In the genomic region with DNA sequence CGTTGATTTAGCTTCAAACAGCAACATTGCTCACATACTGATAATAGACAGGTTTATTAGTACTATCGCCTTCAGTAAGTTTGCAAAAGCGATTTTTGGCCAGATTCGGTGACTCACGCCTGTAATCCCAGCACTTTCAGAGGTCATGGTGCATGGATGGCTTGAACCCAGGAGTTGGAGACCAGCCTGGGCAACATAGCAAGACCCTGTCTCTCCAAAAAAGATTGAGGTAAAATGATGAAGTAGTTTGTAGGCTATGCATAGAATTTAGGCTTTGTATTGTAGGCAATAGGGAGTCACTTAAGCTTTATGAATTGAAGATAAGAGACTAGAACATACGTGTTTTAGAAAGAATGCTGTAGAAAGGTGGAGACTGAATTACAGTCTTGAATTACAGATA, we compare ENCODE assay signal across 3 cellular contexts.
TF ChIP-seq lines count a peak whose summit lies in the region.

No MANE protein-coding gene starts in this region.

TF ChIP-seq in SK-N-SH, 30 proteins besides CTCF, POLR2A, EP300 and RAD21 (continued from another document):
- TF ChIP-seq MXI1 (IDR thresholded peaks at IDR 0.05; ENCODE audit: low read depth, low read length): no peak
- no peak for TF ChIP-seq FOXM1 (IDR thresholded peaks at IDR 0.05; ENCODE audit: low read depth)
- no peak for TF ChIP-seq TAF1 (IDR thresholded peaks at IDR 0.05; ENCODE audit: borderline replicate concordance, low read depth, low read length)
- TF ChIP-seq CHD2 (IDR thresholded peaks at IDR 0.05; ENCODE audit: low read length, partially characterized antibody): no peak

TF ChIP-seq in SK-N-SH treated with all-trans-retinoic acid at 6 μM for 48 hours, 23 proteins besides CTCF, POLR2A, EP300 and RAD21 (continued from another document):
- TF ChIP-seq ZFP3 (CRISPR knock-in tag; IDR thresholded peaks at IDR 0.05) (no peak), BACH2 (CRISPR knock-in tag; IDR thresholded peaks at IDR 0.05; ENCODE audit: borderline replicate concordance) (no peak), ISL1 (CRISPR knock-in tag; IDR thresholded peaks at IDR 0.05) (no peak), TCF4 (CRISPR knock-in tag; IDR thresholded peaks at IDR 0.05; ENCODE audit: borderline replicate concordance) (no peak), ZC3H10 (CRISPR knock-in tag; IDR thresholded peaks at IDR 0.05) (no peak), ZNF8 (CRISPR knock-in tag; IDR thresholded peaks at IDR 0.05) (no peak), CSDC2 (CRISPR knock-in tag; IDR thresholded peaks at IDR 0.05) (no peak), GLIS3 (CRISPR knock-in tag; IDR thresholded peaks at IDR 0.05) (no peak), ARNTL (CRISPR knock-in tag; IDR thresholded peaks at IDR 0.05; ENCODE audit: borderline replicate concordance, low read depth) (no peak), PPARA (CRISPR knock-in tag; IDR thresholded peaks at IDR 0.05; ENCODE audit: borderline replicate concordance) (no peak), ZNF70 (CRISPR knock-in tag; IDR thresholded peaks at IDR 0.05) (no peak)
- TF ChIP-seq, protein P1, sequence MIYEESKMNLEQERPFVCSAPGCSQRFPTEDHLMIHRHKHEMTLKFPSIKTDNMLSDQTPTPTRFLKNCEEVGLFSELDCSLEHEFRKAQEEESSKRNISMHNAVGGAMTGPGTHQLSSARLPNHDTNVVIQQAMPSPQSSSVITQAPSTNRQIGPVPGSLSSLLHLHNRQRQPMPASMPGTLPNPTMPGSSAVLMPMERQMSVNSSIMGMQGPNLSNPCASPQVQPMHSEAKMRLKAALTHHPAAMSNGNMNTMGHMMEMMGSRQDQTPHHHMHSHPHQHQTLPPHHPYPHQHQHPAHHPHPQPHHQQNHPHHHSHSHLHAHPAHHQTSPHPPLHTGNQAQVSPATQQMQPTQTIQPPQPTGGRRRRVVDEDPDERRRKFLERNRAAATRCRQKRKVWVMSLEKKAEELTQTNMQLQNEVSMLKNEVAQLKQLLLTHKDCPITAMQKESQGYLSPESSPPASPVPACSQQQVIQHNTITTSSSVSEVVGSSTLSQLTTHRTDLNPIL (CRISPR knock-in tag; IDR thresholded peaks at IDR 0.05; ENCODE audit: low read depth): no peak
- TF ChIP-seq, protein P2, sequence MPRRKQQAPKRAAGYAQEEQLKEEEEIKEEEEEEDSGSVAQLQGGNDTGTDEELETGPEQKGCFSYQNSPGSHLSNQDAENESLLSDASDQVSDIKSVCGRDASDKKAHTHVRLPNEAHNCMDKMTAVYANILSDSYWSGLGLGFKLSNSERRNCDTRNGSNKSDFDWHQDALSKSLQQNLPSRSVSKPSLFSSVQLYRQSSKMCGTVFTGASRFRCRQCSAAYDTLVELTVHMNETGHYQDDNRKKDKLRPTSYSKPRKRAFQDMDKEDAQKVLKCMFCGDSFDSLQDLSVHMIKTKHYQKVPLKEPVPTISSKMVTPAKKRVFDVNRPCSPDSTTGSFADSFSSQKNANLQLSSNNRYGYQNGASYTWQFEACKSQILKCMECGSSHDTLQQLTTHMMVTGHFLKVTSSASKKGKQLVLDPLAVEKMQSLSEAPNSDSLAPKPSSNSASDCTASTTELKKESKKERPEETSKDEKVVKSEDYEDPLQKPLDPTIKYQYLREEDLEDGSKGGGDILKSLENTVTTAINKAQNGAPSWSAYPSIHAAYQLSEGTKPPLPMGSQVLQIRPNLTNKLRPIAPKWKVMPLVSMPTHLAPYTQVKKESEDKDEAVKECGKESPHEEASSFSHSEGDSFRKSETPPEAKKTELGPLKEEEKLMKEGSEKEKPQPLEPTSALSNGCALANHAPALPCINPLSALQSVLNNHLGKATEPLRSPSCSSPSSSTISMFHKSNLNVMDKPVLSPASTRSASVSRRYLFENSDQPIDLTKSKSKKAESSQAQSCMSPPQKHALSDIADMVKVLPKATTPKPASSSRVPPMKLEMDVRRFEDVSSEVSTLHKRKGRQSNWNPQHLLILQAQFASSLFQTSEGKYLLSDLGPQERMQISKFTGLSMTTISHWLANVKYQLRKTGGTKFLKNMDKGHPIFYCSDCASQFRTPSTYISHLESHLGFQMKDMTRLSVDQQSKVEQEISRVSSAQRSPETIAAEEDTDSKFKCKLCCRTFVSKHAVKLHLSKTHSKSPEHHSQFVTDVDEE (CRISPR knock-in tag; IDR thresholded peaks at IDR 0.05): no peak
- TF ChIP-seq, protein P3, sequence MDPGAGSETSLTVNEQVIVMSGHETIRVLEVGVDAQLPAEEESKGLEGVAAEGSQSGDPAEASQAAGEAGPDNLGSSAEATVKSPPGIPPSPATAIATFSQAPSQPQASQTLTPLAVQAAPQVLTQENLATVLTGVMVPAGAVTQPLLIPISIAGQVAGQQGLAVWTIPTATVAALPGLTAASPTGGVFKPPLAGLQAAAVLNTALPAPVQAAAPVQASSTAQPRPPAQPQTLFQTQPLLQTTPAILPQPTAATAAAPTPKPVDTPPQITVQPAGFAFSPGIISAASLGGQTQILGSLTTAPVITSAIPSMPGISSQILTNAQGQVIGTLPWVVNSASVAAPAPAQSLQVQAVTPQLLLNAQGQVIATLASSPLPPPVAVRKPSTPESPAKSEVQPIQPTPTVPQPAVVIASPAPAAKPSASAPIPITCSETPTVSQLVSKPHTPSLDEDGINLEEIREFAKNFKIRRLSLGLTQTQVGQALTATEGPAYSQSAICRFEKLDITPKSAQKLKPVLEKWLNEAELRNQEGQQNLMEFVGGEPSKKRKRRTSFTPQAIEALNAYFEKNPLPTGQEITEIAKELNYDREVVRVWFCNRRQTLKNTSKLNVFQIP (CRISPR knock-in tag; IDR thresholded peaks at IDR 0.05; ENCODE audit: borderline replicate concordance, low read depth): no peak

TF ChIP-seq in IMR-90, 13 proteins besides CTCF, POLR2A, EP300 and RAD21:
- TF ChIP-seq, protein P4, sequence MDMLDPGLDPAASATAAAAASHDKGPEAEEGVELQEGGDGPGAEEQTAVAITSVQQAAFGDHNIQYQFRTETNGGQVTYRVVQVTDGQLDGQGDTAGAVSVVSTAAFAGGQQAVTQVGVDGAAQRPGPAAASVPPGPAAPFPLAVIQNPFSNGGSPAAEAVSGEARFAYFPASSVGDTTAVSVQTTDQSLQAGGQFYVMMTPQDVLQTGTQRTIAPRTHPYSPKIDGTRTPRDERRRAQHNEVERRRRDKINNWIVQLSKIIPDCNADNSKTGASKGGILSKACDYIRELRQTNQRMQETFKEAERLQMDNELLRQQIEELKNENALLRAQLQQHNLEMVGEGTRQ (IDR thresholded peaks at IDR 0.05; ENCODE audit: low read depth, low read length): no peak
- TF ChIP-seq RCOR1 (IDR thresholded peaks at IDR 0.05; ENCODE audit: insufficient replicate concordance, low read length) (no peak), RFX5 (IDR thresholded peaks at IDR 0.05; ENCODE audit: low read depth, low read length) (no peak), CHD1 (IDR thresholded peaks at IDR 0.05; ENCODE audit: low read depth, low read length) (no peak), MAFK (IDR thresholded peaks at IDR 0.05; ENCODE audit: low read depth, low read length) (no peak), MAZ (IDR thresholded peaks at IDR 0.05; ENCODE audit: borderline replicate concordance, low read depth, low read length) (no peak), FOS (IDR thresholded peaks at IDR 0.05; ENCODE audit: low read depth, low read length) (no peak), MXI1 (IDR thresholded peaks at IDR 0.05; ENCODE audit: borderline replicate concordance, low read depth, low read length) (no peak), SMC3 (IDR thresholded peaks at IDR 0.05; ENCODE audit: low read depth, low read length) (no peak)
- TF ChIP-seq, protein P5, sequence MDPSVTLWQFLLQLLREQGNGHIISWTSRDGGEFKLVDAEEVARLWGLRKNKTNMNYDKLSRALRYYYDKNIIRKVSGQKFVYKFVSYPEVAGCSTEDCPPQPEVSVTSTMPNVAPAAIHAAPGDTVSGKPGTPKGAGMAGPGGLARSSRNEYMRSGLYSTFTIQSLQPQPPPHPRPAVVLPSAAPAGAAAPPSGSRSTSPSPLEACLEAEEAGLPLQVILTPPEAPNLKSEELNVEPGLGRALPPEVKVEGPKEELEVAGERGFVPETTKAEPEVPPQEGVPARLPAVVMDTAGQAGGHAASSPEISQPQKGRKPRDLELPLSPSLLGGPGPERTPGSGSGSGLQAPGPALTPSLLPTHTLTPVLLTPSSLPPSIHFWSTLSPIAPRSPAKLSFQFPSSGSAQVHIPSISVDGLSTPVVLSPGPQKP (IDR thresholded peaks at IDR 0.05; ENCODE audit: borderline replicate concordance, low read depth, low read length): no peak
